In genomic region chr6:169755162-169755561, GRCh38 we compare ENCODE assay signal across 1 cellular context.
A peak's percentile ranks its signal among the peaks of the same experiment; 100 is the strongest.
TF ChIP-seq lines count a peak whose summit lies in the region.

No MANE protein-coding gene starts in this region.

TF ChIP-seq in HepG2, 621 proteins besides CTCF, POLR2A, EP300 and RAD21:
- 0 out of 2 replicates have a peak, but pooled peaks have one; percentile 24 for TF ChIP-seq AHDC1 (CRISPR knock-in tag; IDR thresholded peaks at IDR 0.05; ENCODE audit: borderline replicate concordance)
- no peak for TF ChIP-seq NKX3-1 (CRISPR knock-in tag; IDR thresholded peaks at IDR 0.05)
- no peak for TF ChIP-seq STAG1 (CRISPR knock-in tag; IDR thresholded peaks at IDR 0.05)
- TF ChIP-seq ZNF207 (IDR thresholded peaks at IDR 0.05; ENCODE audit: borderline replicate concordance) = no peak
- peak; percentile 91 for TF ChIP-seq SIX1 (CRISPR knock-in tag; IDR thresholded peaks at IDR 0.05; ENCODE audit: borderline replicate concordance)
- no peak for TF ChIP-seq ZNF83 (CRISPR knock-in tag; IDR thresholded peaks at IDR 0.05; ENCODE audit: borderline replicate concordance)
- TF ChIP-seq SIX4 (CRISPR knock-in tag; IDR thresholded peaks at IDR 0.05) = peak; percentile 59; the same call in 1 of the 2 replicates
- TF ChIP-seq HDAC1 (CRISPR knock-in tag; IDR thresholded peaks at IDR 0.05) = no peak
